In the genomic region with DNA sequence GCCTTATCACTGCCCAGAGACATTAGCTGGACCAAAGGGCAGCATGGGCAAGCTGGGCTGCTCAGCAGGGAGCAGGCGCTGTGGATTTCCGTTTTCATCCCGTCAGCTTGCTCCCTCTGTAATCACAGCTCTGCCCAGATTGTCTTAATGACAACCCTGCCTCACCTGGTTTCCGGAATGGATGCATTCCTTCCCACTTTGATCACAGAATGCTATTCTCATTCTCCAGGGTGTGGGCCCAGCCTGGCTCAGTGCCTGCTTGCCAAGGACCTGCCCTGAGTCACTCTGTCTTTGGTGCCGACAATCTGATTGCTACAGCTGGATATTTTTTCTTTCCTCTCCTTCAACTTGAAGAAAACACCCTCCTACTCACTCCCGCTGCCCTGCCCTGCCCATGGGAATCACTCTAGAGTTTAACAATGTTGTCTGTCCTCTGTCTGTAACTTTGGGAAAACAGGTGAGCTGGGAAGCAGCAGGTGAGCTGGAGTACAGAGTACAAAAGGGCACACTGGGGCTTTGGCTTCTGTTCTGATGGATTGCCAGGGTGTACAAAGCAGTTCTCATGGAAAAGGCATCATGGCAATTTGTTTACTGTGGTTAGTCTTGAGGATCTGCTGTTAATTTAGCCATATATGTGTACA, we compare ENCODE assay signal across 11 cellular contexts. TPM values are rescaled to one million over a fixed set of nuclear protein-coding genes. Genes with fewer than 3 reads are reported as not detected.
DNase-seq lines count a peak whose midpoint lies in the region; ATAC-seq and TF ChIP-seq lines count a peak whose summit lies in the region.
"Had no signal": no experiment of that assay in that cellular context is flagged by ENCODE, and none has a peak within 500 bp of the region (broad histone marks: within the 10 kb centered on the region; RNA-seq: fewer than 3 reads in every experiment).

No MANE protein-coding gene starts in this region.

- DNase-seq in DMS53 (lab: John Stamatoyannopoulos, UW): peak; percentile 76
- peak; percentile 54 for DNase-seq in NCI-H1105 treated with DMSO at 0.1 percent for 48 hours (lab: John Stamatoyannopoulos, UW)
- peak; percentile 92 for DNase-seq in MCF 10A (ENCODE audit: unreplicated experiment)
- DNase-seq in mesothelial cell of epicardium (ENCODE audit: low spot score in 2 of 2, unreplicated experiment in 2 of 2): no peak
- no peak for DNase-seq in stimulated activated CD4-positive, alpha-beta T cell treated with anti-CD3 and anti-CD28 coated beads, Interleukin-12 subunit alpha, Interleukin-12 subunit beta, amount 100 ng/mL, for 4 hours
- no peak for DNase-seq in psoas muscle
- DNase-seq: activated gamma-delta T cell treated with Interleukin-2 at 50 U/mL for 16 hours, DND-41, NCI-H1048 had no signal

- H3K4me3 ChIP-seq in psoas muscle: no peak overlapping the region

- POLR2A ChIA-PET in MCF 10A (lab: Yijun Ruan, JAX): interaction anchor here (0.6 to 2.8 kb wide), 22 partner anchors 13 to 290 kb away, joined by 3 to 18 read pairs (median 3); partner anchors contain the start of genes SNRPG and TGFA

- no peaks in the 10 kb centered on the region for H3K36me3 Mint-ChIP-seq in MCF 10A (ENCODE audit: insufficient read depth, unreplicated experiment)
- H3K36me3 Mint-ChIP-seq in mesothelial cell of epicardium: no peaks in the 10 kb centered on the region

- H3K27ac Mint-ChIP-seq in MCF 10A (ENCODE audit: low read depth, unreplicated experiment): peak overlapping the region; percentile 89
- peak overlapping the region; percentile 37 for H3K27ac Mint-ChIP-seq in mesothelial cell of epicardium

- H3K36me3 ChIP-seq in psoas muscle (ENCODE audit: insufficient read depth in 1 of 2, low read depth in 1 of 2): no peaks in the 10 kb centered on the region

- ATAC-seq in HG02852 (IDR thresholded peaks at IDR 0.05; ENCODE audit: unreplicated experiment) (no peak), psoas muscle (no peak), HG02588 (IDR thresholded peaks at IDR 0.05; ENCODE audit: unreplicated experiment) (no peak)

- H3K9me3 ChIP-seq in psoas muscle: no peaks in the 10 kb centered on the region

- H3K4me1 ChIP-seq in psoas muscle: no peaks in the 10 kb centered on the region

- H3K27me3 ChIP-seq in psoas muscle (ENCODE audit: insufficient read depth in 3 of 3, low read length in 2 of 3): no peaks in the 10 kb centered on the region

- intact Hi-C loops in MCF 10A (cut with micrococcal nuclease): no loop called here
- intact Hi-C loops in psoas muscle (cut with DNase I): no loop called here

- no TSS peak for BruUV-seq in MCF 10A (replicated peaks; lab: Mats Ljungman, UMichigan)

- WGBS in psoas muscle, 3 donors: 58 to 67% (median 61%) methylated on average over 6 of the region's 6 CpGs

- H3K9me3 Mint-ChIP-seq in MCF 10A (ENCODE audit: unreplicated experiment) (no peaks in the 10 kb centered on the region), mesothelial cell of epicardium (no peaks in the 10 kb centered on the region)

- CTCF ChIA-PET in MCF 10A (lab: Yijun Ruan, JAX): interaction anchor here (0.6 to 5.4 kb wide), 10 partner anchors 12 to 1377 kb away, joined by 3 to 51 read pairs (median 6); partner anchors contain the start of genes FAM136A and TGFA

- TF ChIP-seq CTCF in MCF 10A (IDR thresholded peaks at IDR 0.05; ENCODE audit: unreplicated experiment) (no peak), mesothelial cell of epicardium (IDR thresholded peaks at IDR 0.05; ENCODE audit: unreplicated experiment) (no peak), psoas muscle (IDR thresholded peaks at IDR 0.05) (no peak)

- H3K27ac ChIP-seq in psoas muscle: no peak overlapping the region

- H3K4me1 Mint-ChIP-seq in MCF 10A (ENCODE audit: insufficient read depth, unreplicated experiment) (peaks cover 13% of the 10 kb centered on the region), mesothelial cell of epicardium (peaks cover 10% of the 10 kb centered on the region)

- H3K27me3 Mint-ChIP-seq in MCF 10A (ENCODE audit: insufficient read depth, unreplicated experiment) (no peaks in the 10 kb centered on the region), mesothelial cell of epicardium (ENCODE audit: low read depth) (peaks cover 4% of the 10 kb centered on the region)

- peak overlapping the region; percentile 14 for H3K4me3 Mint-ChIP-seq in MCF 10A (ENCODE audit: unreplicated experiment)
- no peak overlapping the region for H3K4me3 Mint-ChIP-seq in mesothelial cell of epicardium

RNA-seq across cellular contexts. Expression of gene FAM136A, which starts 27.2 kb away (rescaled TPM):
- 38.8 and 43.8 TPM in 2 replicates for total RNA-seq in MCF 10A (2022)
- 42.7 to 46.5 TPM (median 43.3 TPM) in 3 replicates for total RNA-seq in mesothelial cell of epicardium
- 10 to 100 TPM; 14.1 to 28.0 (median 19.2) TPM for total RNA-seq in psoas muscle
- 10 to 100 TPM; 26.7 to 74.5 (median 52.1) TPM for polyA plus RNA-seq in psoas muscle

RNA-seq across cellular contexts. Expression of gene SNRPG, which starts 35.5 kb away (rescaled TPM):
- total RNA-seq in MCF 10A (2022) (266 and 327 TPM in 2 replicates), mesothelial cell of epicardium (126 to 130 TPM (median 128 TPM) in 3 replicates), psoas muscle (100 to 1,000 TPM in 3 of 4 donors, 10 to 100 TPM in 1; 61.9 to 155 (median 127) TPM)
- 100 to 1,000 TPM; 160 to 252 (median 165) TPM for polyA plus RNA-seq in psoas muscle

Comparison
In these comparisons a context has a peak if more than half of its experiments do, and no peak if none do; other contexts are left out.
1. DNase-seq: peak in DMS53 (single experiment), NCI-H1105 treated with DMSO at 0.1 percent for 48 hours (single experiment) and MCF 10A (single experiment); none in mesothelial cell of epicardium (0 of 2), stimulated activated CD4-positive, alpha-beta T cell treated with anti-CD3 and anti-CD28 coated beads, Interleukin-12 subunit alpha, Interleukin-12 subunit beta, amount 100 ng/mL, for 4 hours (single experiment) and psoas muscle (0 of 2).